Comparison of ENCODE assay signal across 21 cellular contexts in the genomic region with DNA sequence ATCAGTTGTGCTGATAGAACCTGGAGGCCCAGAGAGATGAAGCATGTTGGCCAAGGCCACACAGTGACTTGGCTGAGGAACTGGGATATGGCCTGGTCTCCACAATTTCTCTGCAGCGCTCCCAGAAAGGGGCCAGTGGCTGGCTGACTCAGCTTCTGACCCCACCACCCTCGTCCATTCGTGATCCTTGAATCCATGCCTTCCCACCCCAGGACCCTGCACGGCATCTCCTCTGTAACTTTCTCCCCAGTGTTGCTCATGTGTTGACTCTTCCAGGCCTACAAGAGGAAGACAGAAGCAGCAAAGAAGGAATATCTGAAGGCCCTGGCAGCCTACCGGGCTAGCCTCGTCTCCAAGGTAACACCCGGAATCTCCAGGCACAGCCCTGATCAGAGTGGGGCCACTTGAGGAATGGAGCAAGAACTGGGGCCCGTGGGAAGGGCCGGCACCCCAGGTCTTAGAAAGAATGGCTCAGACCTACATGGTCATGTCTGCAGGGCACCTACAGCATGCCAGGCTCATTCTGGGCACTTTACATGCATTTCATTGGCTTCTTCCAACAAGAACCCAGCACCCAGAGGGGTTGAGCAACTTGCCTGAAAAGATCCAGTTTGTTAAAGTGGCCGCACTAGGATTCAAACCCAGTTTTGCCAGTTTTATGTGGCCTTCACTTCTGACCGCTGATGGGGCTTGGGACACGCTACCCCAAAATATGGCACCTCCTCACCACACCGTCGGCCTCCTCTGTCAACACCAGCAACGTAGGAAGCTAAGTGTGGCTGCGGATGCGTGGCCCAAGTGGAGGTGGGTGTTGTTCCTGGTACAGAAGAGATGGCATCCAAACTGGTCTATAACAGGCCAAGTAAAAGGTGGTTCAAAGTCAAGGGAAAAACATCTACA.
A peak's percentile ranks its signal among the peaks of the same experiment; 100 is the strongest.
DNase-seq lines count a peak whose midpoint lies in the region; ATAC-seq and TF ChIP-seq lines count a peak whose summit lies in the region.
"Had no signal": no experiment of that assay in that cellular context is flagged by ENCODE, and none has a peak within 500 bp of the region (broad histone marks: within the 10 kb centered on the region; RNA-seq: fewer than 3 reads in every experiment).

No MANE protein-coding gene starts in this region.

- H3K9me3 Mint-ChIP-seq in activated CD4-positive, alpha-beta T cell treated with anti-CD3 and anti-CD28 coated beads, Interleukin-2, amount 10 ng/mL, durations not matched to agents 24 days and 14 days = peaks cover 15% of the 10 kb centered on the region
- H3K9me3 Mint-ChIP-seq in CD4-positive, CD25-positive, alpha-beta regulatory T cell = peaks cover 0 to 6% (median 0%) of the 10 kb centered on the region in 7 donors
- peaks cover 4% of the 10 kb centered on the region for H3K9me3 Mint-ChIP-seq in osteocyte (ENCODE audit: unreplicated experiment)

- no peaks in the 10 kb centered on the region for H3K27me3 ChIP-seq in CD4-positive, CD25-positive, alpha-beta regulatory T cell (ENCODE audit: control insufficient read depth, insufficient read depth, low read length)

- no peak for TF ChIP-seq POLR2A in lower leg skin (IDR thresholded peaks at IDR 0.05)

- WGBS in lower leg skin, 2 donors = 91 to 92% methylated on average over 17 of the region's 17 CpGs

- peaks cover 10% of the 10 kb centered on the region for H3K36me3 Mint-ChIP-seq in activated CD4-positive, alpha-beta T cell treated with anti-CD3 and anti-CD28 coated beads, Interleukin-2, amount 10 ng/mL, durations not matched to agents 24 days and 14 days (ENCODE audit: low read depth)
- H3K36me3 Mint-ChIP-seq in CD4-positive, CD25-positive, alpha-beta regulatory T cell = no peaks in the 10 kb centered on the region
- no peaks in the 10 kb centered on the region for H3K36me3 Mint-ChIP-seq in osteocyte (ENCODE audit: unreplicated experiment)

- H3K4me1 Mint-ChIP-seq in activated CD4-positive, alpha-beta T cell treated with anti-CD3 and anti-CD28 coated beads, Interleukin-2, amount 10 ng/mL, durations not matched to agents 24 days and 14 days = peaks cover 29% of the 10 kb centered on the region
- peaks cover 21 to 48% (median 28%) of the 10 kb centered on the region in 4 donors for H3K4me1 Mint-ChIP-seq in CD4-positive, CD25-positive, alpha-beta regulatory T cell
- H3K4me1 Mint-ChIP-seq in osteocyte (ENCODE audit: unreplicated experiment) = peaks cover 11% of the 10 kb centered on the region

- peaks cover 23% of the 10 kb centered on the region for H3K4me1 ChIP-seq in CD4-positive, CD25-positive, alpha-beta regulatory T cell (ENCODE audit: control insufficient read depth, insufficient read depth, low read length, poor library complexity, severe bottlenecking)

- H3K4me3 Mint-ChIP-seq in activated CD4-positive, alpha-beta T cell treated with anti-CD3 and anti-CD28 coated beads, Interleukin-2, amount 10 ng/mL, durations not matched to agents 24 days and 14 days = no peak overlapping the region
- no peak overlapping the region for H3K4me3 Mint-ChIP-seq in CD4-positive, CD25-positive, alpha-beta regulatory T cell
- no peak overlapping the region for H3K4me3 Mint-ChIP-seq in osteocyte (ENCODE audit: unreplicated experiment)

- no peaks in the 10 kb centered on the region for H3K36me3 ChIP-seq in CD4-positive, CD25-positive, alpha-beta regulatory T cell (ENCODE audit: control insufficient read depth, insufficient read depth, low read length)

- TF ChIP-seq CTCF in lower leg skin (IDR thresholded peaks at IDR 0.05) (no peak), osteocyte (IDR thresholded peaks at IDR 0.05) (no peak)

- peak; percentile 54 for DNase-seq in activated CD4-positive, alpha-beta T cell treated with anti-CD3 and anti-CD28 coated beads, Interleukin-2, amount 10 ng/mL, durations not matched to agents 24 days and 14 days
- DNase-seq in activated CD4-positive, alpha-beta T cell treated with anti-CD3 and anti-CD28 coated beads, Interleukin-2, amount 50 U/mL, for 48 hours = no peak
- no peak for DNase-seq in CD4-positive, CD25-positive, alpha-beta regulatory T cell
- DNase-seq in lower leg skin (ENCODE audit: low spot score in 2 of 2) (peak; percentile 3 to 75), osteocyte (ENCODE audit: extremely low spot score, unreplicated experiment) (peak; percentile 79), NCI-H1092 (lab: John Stamatoyannopoulos, UW) (no peak), NCI-H345 (lab: John Stamatoyannopoulos, UW) (no peak), AG08395 (ENCODE audit: low spot score) (no peak)
- DNase-seq: AML-193, C1 segment of cervical spinal cord, EL, KBM-7, NCI-H1092 treated with DMSO at 0.1 percent for 48 hours, NCI-H1436 treated with DMSO at 0.1 percent for 48 hours, NCI-H1930, NCI-H510A, SHP77 treated with DMSO at 0.1 percent for 48 hours had no signal

- H3K27ac ChIP-seq in CD4-positive, CD25-positive, alpha-beta regulatory T cell (ENCODE audit: insufficient read depth, low read length, poor library complexity, severe bottlenecking) = no peak overlapping the region
- H3K27ac ChIP-seq: 22Rv1, HL-60, RWPE1, SK-N-MC had no signal

- no peaks in the 10 kb centered on the region for H3K9me3 ChIP-seq in CD4-positive, CD25-positive, alpha-beta regulatory T cell (ENCODE audit: control insufficient read depth in 2 of 2, low read length in 2 of 2)

- H3K27ac Mint-ChIP-seq in activated CD4-positive, alpha-beta T cell treated with anti-CD3 and anti-CD28 coated beads, Interleukin-2, amount 10 ng/mL, durations not matched to agents 24 days and 14 days = no peak overlapping the region
- peak overlapping the region; percentile 57 to 80 (median 59) for H3K27ac Mint-ChIP-seq in CD4-positive, CD25-positive, alpha-beta regulatory T cell
- H3K27ac Mint-ChIP-seq in osteocyte (ENCODE audit: unreplicated experiment) = no peak overlapping the region

- H3K4me3 ChIP-seq in CD4-positive, CD25-positive, alpha-beta regulatory T cell (ENCODE audit: low read depth, low read length) = no peak overlapping the region
- no peak overlapping the region for H3K4me3 ChIP-seq in lower leg skin (ENCODE audit: low read depth, poor library complexity, severe bottlenecking)
- H3K4me3 ChIP-seq: SK-N-MC had no signal

- peaks cover 17% of the 10 kb centered on the region for H3K27me3 Mint-ChIP-seq in activated CD4-positive, alpha-beta T cell treated with anti-CD3 and anti-CD28 coated beads, Interleukin-2, amount 10 ng/mL, durations not matched to agents 24 days and 14 days
- H3K27me3 Mint-ChIP-seq in CD4-positive, CD25-positive, alpha-beta regulatory T cell = no peaks in the 10 kb centered on the region
- peaks cover 3% of the 10 kb centered on the region for H3K27me3 Mint-ChIP-seq in osteocyte (ENCODE audit: unreplicated experiment)

- intact Hi-C loops in activated CD4-positive, alpha-beta T cell treated with anti-CD3 and anti-CD28 coated beads, Interleukin-2, amount 10 ng/mL, durations not matched to agents 24 days and 14 days (cut with micrococcal nuclease) = loop anchor here (5.0 kb wide), 1 partner anchor 37 kb away; no protein-coding TSS in a partner anchor
- intact Hi-C loops in lower leg skin (cut with DNase I; ENCODE audit: low total_unique reads) = no loop called here

- ATAC-seq in CD4-positive, CD25-positive, alpha-beta regulatory T cell (ENCODE audit: low read depth in 2 of 2) = no peak

Comparison
In these comparisons a context has a peak if more than half of its experiments do, and no peak if none do; other contexts are left out.
1. DNase-seq: peak in activated CD4-positive, alpha-beta T cell treated with anti-CD3 and anti-CD28 coated beads, Interleukin-2, amount 10 ng/mL, durations not matched to agents 24 days and 14 days (single experiment), lower leg skin (2 of 2) and osteocyte (single experiment); none in activated CD4-positive, alpha-beta T cell treated with anti-CD3 and anti-CD28 coated beads, Interleukin-2, amount 50 U/mL, for 48 hours (0 of 2), CD4-positive, CD25-positive, alpha-beta regulatory T cell (0 of 3), NCI-H1092 (single experiment), NCI-H345 (single experiment) and AG08395 (single experiment).
2. H3K27ac Mint-ChIP-seq: peak in CD4-positive, CD25-positive, alpha-beta regulatory T cell (3 of 3); none in activated CD4-positive, alpha-beta T cell treated with anti-CD3 and anti-CD28 coated beads, Interleukin-2, amount 10 ng/mL, durations not matched to agents 24 days and 14 days (single experiment) and osteocyte (single experiment).